10 cellular contexts compared by ENCODE assay signal in the genomic region with DNA sequence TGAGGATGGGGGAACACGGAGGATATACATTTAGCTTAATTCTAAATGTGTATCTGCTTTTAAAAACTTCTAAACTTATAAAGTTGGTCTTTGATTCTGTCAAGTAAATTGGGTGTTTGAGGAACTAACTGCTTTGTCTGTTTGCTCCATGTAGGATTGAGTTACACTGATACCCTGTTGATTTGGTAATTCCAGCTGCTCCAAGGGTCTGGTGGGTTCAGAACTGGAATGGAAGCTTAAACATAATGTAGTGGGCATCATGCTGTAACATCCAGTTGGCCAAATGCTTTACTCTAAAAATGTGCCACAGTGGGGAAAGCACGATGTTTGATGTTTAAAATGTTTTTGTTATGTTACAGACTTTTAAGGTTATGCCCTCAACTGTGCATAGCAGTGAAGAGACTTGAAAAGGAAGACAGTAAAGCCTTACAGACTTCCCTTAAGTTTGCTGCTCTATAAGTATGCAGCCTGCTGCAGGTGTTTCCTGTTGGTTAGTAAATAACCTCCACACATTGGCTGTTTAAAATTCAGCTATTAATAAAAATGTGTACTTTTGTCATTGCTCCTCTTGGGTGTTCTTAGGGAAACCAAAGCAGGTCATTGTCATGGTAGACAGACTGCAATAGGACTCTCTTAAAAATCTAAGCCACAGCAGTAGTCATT. TPM values are rescaled to one million over a fixed set of nuclear protein-coding genes. Genes with fewer than 3 reads are reported as not detected.
DNase-seq lines count a peak whose midpoint lies in the region; ATAC-seq and TF ChIP-seq lines count a peak whose summit lies in the region.
"Had no signal": no experiment of that assay in that cellular context is flagged by ENCODE, and none has a peak within 500 bp of the region (broad histone marks: within the 10 kb centered on the region; RNA-seq: fewer than 3 reads in every experiment).

No MANE protein-coding gene starts in this region.

- TF ChIP-seq CTCF in GM06990 (IDR thresholded peaks at IDR 0.05; ENCODE audit: insufficient read depth, low read length, poor library complexity, severe bottlenecking) (no peak), thyroid gland (IDR thresholded peaks at IDR 0.05) (no peak)

- no peaks in the 10 kb centered on the region for H3K9me3 ChIP-seq in thyroid gland

- intact Hi-C loops in thyroid gland (cut with DNase I), result no loop called here

- peak; percentile 59; the same call in 1 of the 2 replicates for TF ChIP-seq POLR2A in Raji (IDR thresholded peaks at IDR 0.05; ENCODE audit: insufficient read depth, low read depth, low read length)
- no peak for TF ChIP-seq POLR2A in thyroid gland (IDR thresholded peaks at IDR 0.05)

- peak; percentile 73 for ATAC-seq in GM19395 (IDR thresholded peaks at IDR 0.05; ENCODE audit: unreplicated experiment)
- peak; percentile 58 for ATAC-seq in HG03045 (IDR thresholded peaks at IDR 0.05; ENCODE audit: unreplicated experiment)

- H3K27me3 ChIP-seq in GM06990 (replicated peaks; ENCODE audit: control insufficient read depth, insufficient read depth, low read length) (no peaks in the 10 kb centered on the region), thyroid gland (no peaks in the 10 kb centered on the region)

- peaks cover 3 to 13% of the 10 kb centered on the region in 2 donors for H3K4me1 ChIP-seq in thyroid gland

- no peak overlapping the region for H3K4me3 ChIP-seq in GM06990 (replicated peaks; ENCODE audit: low read depth, low read length)
- H3K4me3 ChIP-seq in thyroid gland (replicated peaks in 1 of 3), result no peak overlapping the region

- 85 to 88% methylated on average over 2 of the region's 2 CpGs for WGBS in thyroid gland, 2 donors

- DNase-seq in GM06990 (ENCODE audit: extremely low read depth, insufficient read length) (peak; percentile 64), SW 1271 (lab: John Stamatoyannopoulos, UW) (no peak), thyroid gland (no peak), cerebellar nuclear complex (lab: John Stamatoyannopoulos, UW) (no peak), GM19240 (ENCODE audit: insufficient read length, low spot score) (no peak)
- DNase-seq: activated naive CD4-positive, alpha-beta T cell treated with anti-CD3 and anti-CD28 coated beads for 36 hours; DMS153 had no signal

- peaks cover 2% of the 10 kb centered on the region for H3K36me3 ChIP-seq in GM06990 (ENCODE audit: control insufficient read depth, insufficient read depth, low read length)
- peaks cover 15 to 19% of the 10 kb centered on the region in 2 donors for H3K36me3 ChIP-seq in thyroid gland

- no peak overlapping the region for H3K27ac ChIP-seq in thyroid gland

RNA-seq across cellular contexts. Expression of a gene that starts 5.9 kb away (rescaled TPM):
- 10 to 100 TPM; 26.1 to 58.4 (median 43.0) TPM for total RNA-seq in thyroid gland

RNA-seq across cellular contexts. Expression of a gene that starts 59.5 kb away (rescaled TPM):
- total RNA-seq in thyroid gland, result 10 to 100 TPM; 51.2 to 75.9 (median 65.3) TPM
